Comparison of ENCODE assay signal across 37 cellular contexts in genomic region chr10:66239062-66239461, GRCh38.
"Had no signal": no experiment of that assay in that cellular context is flagged by ENCODE, and none has a peak within 500 bp of the region (broad histone marks: within the 10 kb centered on the region; RNA-seq: fewer than 3 reads in every experiment).

No MANE protein-coding gene starts in this region.

- H3K4me1 Mint-ChIP-seq: activated B cell treated with CpG ODN at 0.5 μM for 24 hours; activated naive CD4-positive, alpha-beta T cell treated with anti-CD3 and anti-CD28 coated beads, Interleukin-2, amount 50 U/mL, for 24 hours; activated naive CD8-positive, alpha-beta T cell treated with anti-CD3 and anti-CD28 coated beads for 36 hours; activated naive CD8-positive, alpha-beta T cell treated with anti-CD3 and anti-CD28 coated beads, Interleukin-2, amount 50 U/mL, for 24 hours; brain; T-helper 17 cell had no signal

- H3K4me1 ChIP-seq: adrenal gland, ascending aorta, breast epithelium, esophagus muscularis mucosa, foreskin keratinocyte, gastroesophageal sphincter, heart right ventricle had no signal

- H3K9me3 ChIP-seq: adrenal gland, ascending aorta, breast epithelium, esophagus muscularis mucosa, gastroesophageal sphincter, heart right ventricle had no signal

- H3K9me3 Mint-ChIP-seq: activated CD8-positive, alpha-beta T cell treated with anti-CD3 and anti-CD28 coated beads for 36 hours; activated naive CD4-positive, alpha-beta T cell treated with anti-CD3 and anti-CD28 coated beads for 36 hours; activated naive CD4-positive, alpha-beta T cell treated with anti-CD3 and anti-CD28 coated beads, Interleukin-2, amount 50 U/mL, for 24 hours; activated naive CD8-positive, alpha-beta T cell treated with anti-CD3 and anti-CD28 coated beads for 36 hours; activated naive CD8-positive, alpha-beta T cell treated with anti-CD3 and anti-CD28 coated beads, Interleukin-2, amount 50 U/mL, for 24 hours; activated T-helper 1 cell treated with anti-CD3 and anti-CD28 coated beads, Interleukin-12 subunit alpha, Interleukin-12 subunit beta, Interleukin-2, Interleukin-4 antibody, amounts not matched to agents 30 ng/mL and 10 ng/mL and 1 ng/mL, durations not matched to agents 14 hours and 24 hours and 36 hours; activated T-helper 2 cell treated with anti-CD3 and anti-CD28 coated beads, Interferon-gamma antibody, Interleukin-2, Interleukin-4, amounts not matched to agents 10 μg/mL and 5 μg/mL and 100 μg/mL, durations not matched to agents 14 hours and 24 hours and 36 hours; brain had no signal

- H3K27ac Mint-ChIP-seq: activated B cell treated with CpG ODN at 0.5 μM for 24 hours; activated CD8-positive, alpha-beta T cell treated with anti-CD3 and anti-CD28 coated beads for 36 hours; activated naive CD4-positive, alpha-beta T cell treated with anti-CD3 and anti-CD28 coated beads for 36 hours; activated naive CD4-positive, alpha-beta T cell treated with anti-CD3 and anti-CD28 coated beads, Interleukin-2, amount 50 U/mL, for 24 hours; activated naive CD8-positive, alpha-beta T cell treated with anti-CD3 and anti-CD28 coated beads for 36 hours; activated naive CD8-positive, alpha-beta T cell treated with anti-CD3 and anti-CD28 coated beads, Interleukin-2, amount 50 U/mL, for 24 hours; activated T-helper 1 cell treated with anti-CD3 and anti-CD28 coated beads, Interleukin-12 subunit alpha, Interleukin-12 subunit beta, Interleukin-2, Interleukin-4 antibody, amounts not matched to agents 30 ng/mL and 10 ng/mL and 1 ng/mL, durations not matched to agents 14 hours and 24 hours and 36 hours; activated T-helper 2 cell treated with anti-CD3 and anti-CD28 coated beads, Interferon-gamma antibody, Interleukin-2, Interleukin-4, amounts not matched to agents 10 μg/mL and 5 μg/mL and 100 μg/mL, durations not matched to agents 14 hours and 24 hours and 36 hours; brain; dendritic cell treated with granulocyte-macrophage colony-stimulating factor and Interleukin-4, amounts not matched to agents 40 ng/mL and 50 ng/mL, for 4 days; endodermal cell; T-helper 17 cell had no signal

- ATAC-seq: activated CD4-positive, CD25-positive, alpha-beta regulatory T cell treated with anti-CD3 and anti-CD28 coated beads, Interleukin-2, amount 50 U/mL, for 24 hours; activated CD8-positive, alpha-beta T cell treated with anti-CD3 and anti-CD28 coated beads for 36 hours; activated naive CD8-positive, alpha-beta T cell treated with anti-CD3 and anti-CD28 coated beads, Interleukin-2, amount 50 U/mL, for 24 hours; foreskin keratinocyte; gastroesophageal sphincter; heart right ventricle; T-helper 17 cell had no signal

- H3K36me3 Mint-ChIP-seq: activated naive CD4-positive, alpha-beta T cell treated with anti-CD3 and anti-CD28 coated beads, Interleukin-2, amount 50 U/mL, for 24 hours; activated naive CD8-positive, alpha-beta T cell treated with anti-CD3 and anti-CD28 coated beads for 36 hours; brain had no signal

- DNase-seq: activated B cell treated with CpG ODN at 0.5 μM for 24 hours; activated CD4-positive, alpha-beta T cell treated with anti-CD3 and anti-CD28 coated beads for 48 hours; activated CD4-positive, alpha-beta T cell treated with anti-CD3 and anti-CD28 coated beads, Interleukin-2, amount 50 U/mL, for 1 hour; activated CD4-positive, alpha-beta T cell treated with anti-CD3 and anti-CD28 coated beads, Interleukin-2, amount 50 U/mL, for 48 hours; activated CD8-positive, alpha-beta memory T cell treated with anti-CD3 and anti-CD28 coated beads for 24 hours; activated CD8-positive, alpha-beta T cell treated with anti-CD3 and anti-CD28 coated beads for 36 hours; activated effector memory CD4-positive, alpha-beta T cell treated with anti-CD3 and anti-CD28 coated beads, Interleukin-2, amount 50 U/mL, for 16 hours; activated naive CD4-positive, alpha-beta T cell treated with anti-CD3 and anti-CD28 coated beads for 36 hours; activated naive CD8-positive, alpha-beta T cell treated with anti-CD3 and anti-CD28 coated beads for 36 hours; activated naive CD8-positive, alpha-beta T cell treated with anti-CD3 and anti-CD28 coated beads, Interleukin-2, amount 50 U/mL, for 24 hours; activated T-cell treated with anti-CD3 and anti-CD28 coated beads, Interleukin-2, amount 50 U/mL, for 1 hour; activated T-cell treated with anti-CD3 and anti-CD28 coated beads, Interleukin-2, amount 50 U/mL, for 48 hours; adrenal gland; central memory CD4-positive, alpha-beta T cell; cerebellar nuclear complex; dorsolateral prefrontal cortex; effector memory CD4-positive, alpha-beta T cell; endodermal cell; erythroblast; heart right ventricle; T-helper 1 cell; T-helper 17 cell had no signal

- H3K27me3 ChIP-seq: adrenal gland, ascending aorta, breast epithelium, cardiac muscle cell, dorsolateral prefrontal cortex, esophagus muscularis mucosa, foreskin keratinocyte, gastroesophageal sphincter, heart right ventricle, hepatocyte had no signal

- H3K4me3 Mint-ChIP-seq: activated B cell treated with CpG ODN at 0.5 μM for 24 hours; activated CD8-positive, alpha-beta T cell treated with anti-CD3 and anti-CD28 coated beads for 36 hours; activated naive CD4-positive, alpha-beta T cell treated with anti-CD3 and anti-CD28 coated beads for 36 hours; activated naive CD4-positive, alpha-beta T cell treated with anti-CD3 and anti-CD28 coated beads, Interleukin-2, amount 50 U/mL, for 24 hours; activated naive CD8-positive, alpha-beta T cell treated with anti-CD3 and anti-CD28 coated beads for 36 hours; activated naive CD8-positive, alpha-beta T cell treated with anti-CD3 and anti-CD28 coated beads, Interleukin-2, amount 50 U/mL, for 24 hours; activated T-helper 1 cell treated with anti-CD3 and anti-CD28 coated beads, Interleukin-12 subunit alpha, Interleukin-12 subunit beta, Interleukin-2, Interleukin-4 antibody, amounts not matched to agents 30 ng/mL and 10 ng/mL and 1 ng/mL, durations not matched to agents 14 hours and 24 hours and 36 hours; brain; dendritic cell treated with granulocyte-macrophage colony-stimulating factor and Interleukin-4, amounts not matched to agents 40 ng/mL and 50 ng/mL, for 4 days; endodermal cell; T-helper 17 cell had no signal

- H3K27ac ChIP-seq: adrenal gland, ascending aorta, breast epithelium, cardiac muscle cell, coronary artery, dorsolateral prefrontal cortex, esophagus muscularis mucosa, foreskin keratinocyte, gastroesophageal sphincter, heart right ventricle, hepatocyte, VCaP had no signal

- H3K4me3 ChIP-seq: adrenal gland, ascending aorta, breast epithelium, cardiac muscle cell, coronary artery, dorsolateral prefrontal cortex, esophagus muscularis mucosa, gastroesophageal sphincter, heart right ventricle, hepatocyte had no signal

- H3K27me3 Mint-ChIP-seq: activated B cell treated with CpG ODN at 0.5 μM for 24 hours; activated CD8-positive, alpha-beta T cell treated with anti-CD3 and anti-CD28 coated beads for 36 hours; activated naive CD4-positive, alpha-beta T cell treated with anti-CD3 and anti-CD28 coated beads, Interleukin-2, amount 50 U/mL, for 24 hours; activated naive CD8-positive, alpha-beta T cell treated with anti-CD3 and anti-CD28 coated beads for 36 hours; activated naive CD8-positive, alpha-beta T cell treated with anti-CD3 and anti-CD28 coated beads, Interleukin-2, amount 50 U/mL, for 24 hours; brain; dendritic cell treated with granulocyte-macrophage colony-stimulating factor and Interleukin-4, amounts not matched to agents 40 ng/mL and 50 ng/mL, for 4 days; T-helper 17 cell had no signal

- H3K36me3 ChIP-seq: adrenal gland, ascending aorta, breast epithelium, cardiac muscle cell, esophagus muscularis mucosa, gastroesophageal sphincter, heart right ventricle had no signal
